ENCODE assay signal across 7 cellular contexts in genomic region chr2:15540523-15540922, GRCh38. TPM values are rescaled to one million over a fixed set of nuclear protein-coding genes. Genes with fewer than 3 reads are reported as not detected.
DNase-seq lines count a peak whose midpoint lies in the region; ATAC-seq and TF ChIP-seq lines count a peak whose summit lies in the region.
"Not testable (repeated sequence)": the region's sequence is repeated elsewhere in the genome, so short reads cannot be mapped to it uniquely, and the experiment has no call there.

No MANE protein-coding gene starts in this region.

- H3K4me2 ChIP-seq in OCI-LY7 (ENCODE audit: low read length), result peak overlapping the region; percentile 55

- not testable (repeated sequence) for H3K9me3 ChIP-seq in OCI-LY7 (ENCODE audit: low read length)

- H4K20me1 ChIP-seq in OCI-LY7 (ENCODE audit: insufficient read depth, low read length), result not testable (repeated sequence)

- H3K4me1 ChIP-seq in OCI-LY7 (ENCODE audit: insufficient read depth, low read length, poor library complexity, severe bottlenecking), result peaks cover 20% of the 10 kb centered on the region

- H2AFZ ChIP-seq in OCI-LY7 (ENCODE audit: low read length), result not testable (repeated sequence)

- H3K79me2 ChIP-seq in OCI-LY7 (ENCODE audit: insufficient read depth, low read depth, low read length), result not testable (repeated sequence)

- BruUV-seq in OCI-LY7 (replicated peaks; lab: Mats Ljungman, UMichigan), result not testable (repeated sequence)

- H3K27ac ChIP-seq in OCI-LY7 (ENCODE audit: low read depth, low read length, poor library complexity, severe bottlenecking), result peak overlapping the region; percentile 48

- not testable (repeated sequence) for TF ChIP-seq CTCF in OCI-LY7 (conservative IDR thresholded peaks at IDR 0.05; ENCODE audit: low read length); endothelial cell (IDR thresholded peaks at IDR 0.05; ENCODE audit: unreplicated experiment)

- not testable (repeated sequence) for H3K4me3 ChIP-seq in OCI-LY7 (ENCODE audit: low read depth, low read length, poor library complexity, severe bottlenecking)

- not testable (repeated sequence) for H3K4me3 Mint-ChIP-seq in endothelial cell (ENCODE audit: unreplicated experiment)

- not testable (repeated sequence) for H3K36me3 ChIP-seq in OCI-LY7 (ENCODE audit: insufficient read depth, low read length)

- peaks cover 12% of the 10 kb centered on the region for H3K36me3 Mint-ChIP-seq in endothelial cell (ENCODE audit: low read depth, unreplicated experiment)

- H3K9me3 Mint-ChIP-seq in endothelial cell (ENCODE audit: unreplicated experiment), result not testable (repeated sequence)

- H3K4me1 Mint-ChIP-seq in endothelial cell (ENCODE audit: unreplicated experiment), result not testable (repeated sequence)

- ATAC-seq in GM18511 (IDR thresholded peaks at IDR 0.05; ENCODE audit: unreplicated experiment), result peak; percentile 38
- ATAC-seq in GM19328 (IDR thresholded peaks at IDR 0.05; ENCODE audit: unreplicated experiment), result peak; percentile 8
- ATAC-seq in GM21381 (IDR thresholded peaks at IDR 0.05; ENCODE audit: unreplicated experiment), result peak; percentile 24
- ATAC-seq in HG02840 (IDR thresholded peaks at IDR 0.05; ENCODE audit: low FRiP score, unreplicated experiment), result peak; percentile 29
- peak; percentile 37 for ATAC-seq in HG03342 (IDR thresholded peaks at IDR 0.05; ENCODE audit: unreplicated experiment)

- H3K9me2 ChIP-seq in OCI-LY7 (ENCODE audit: insufficient read depth, low read length), result not testable (repeated sequence)

- CTCF ChIA-PET in OCI-LY7 (lab: Charles Lee; ENCODE audit: unreplicated experiment), result not testable (repeated sequence)

- not testable (repeated sequence) for H3K27me3 Mint-ChIP-seq in endothelial cell (ENCODE audit: unreplicated experiment)

- POLR2A ChIA-PET in OCI-LY7 (lab: Charles Lee), result not testable (repeated sequence)

- intact Hi-C loops in OCI-LY7 (cut with micrococcal nuclease; ENCODE audit: unreplicated experiment), result not testable (repeated sequence)

- peak overlapping the region; percentile 10 for H3K27ac Mint-ChIP-seq in endothelial cell (ENCODE audit: unreplicated experiment)

- DNase-seq in OCI-LY7 (ENCODE audit: low spot score); endothelial cell (ENCODE audit: low spot score): not testable (repeated sequence)

RNA-seq across cellular contexts. Expression of gene NBAS, which starts 20.6 kb away (rescaled TPM):
- total RNA-seq in OCI-LY7 (2014; rRNA removed; shearing (Covaris generic)), result 23.2 and 28.8 TPM in 2 replicates
- 23.5 and 24.4 TPM in 2 replicates for total RNA-seq in OCI-LY7 (2022)
- 52.8 TPM for total RNA-seq in endothelial cell (ENCODE audit: unreplicated experiment)

RNA-seq across cellular contexts. Expression of gene DDX1, which starts 51.1 kb away (rescaled TPM):
- 40.5 and 42.7 TPM in 2 replicates for total RNA-seq in OCI-LY7 (2014; rRNA removed; shearing (Covaris generic))
- total RNA-seq in OCI-LY7 (2022) (85.9 and 91.8 TPM in 2 replicates), endothelial cell (ENCODE audit: unreplicated experiment) (100 TPM)
